Comparison of ENCODE assay signal across 8 cellular contexts in genomic region chr4:112910109-112910736, GRCh38.
DNase-seq lines count a peak whose midpoint lies in the region; ATAC-seq and TF ChIP-seq lines count a peak whose summit lies in the region.

No MANE protein-coding gene starts in this region.

- peak; percentile 11 for TF ChIP-seq CTCF in foreskin fibroblast (IDR thresholded peaks at IDR 0.05; ENCODE audit: low read depth, low read length)

- H3K27me3 Mint-ChIP-seq in T-helper 2 cell treated with Interferon-gamma antibody and Interleukin-4, amounts not matched to agents 5 μg/mL and 100 μg/mL, for 36 hours (ENCODE audit: low read depth): peaks cover 10% of the 10 kb centered on the region

- H3K4me3 Mint-ChIP-seq in T-helper 2 cell treated with Interferon-gamma antibody and Interleukin-4, amounts not matched to agents 5 μg/mL and 100 μg/mL, for 36 hours: no peak overlapping the region

- DNase-seq in NCI-H1092 (lab: John Stamatoyannopoulos, UW): peak; percentile 5
- DNase-seq in foreskin fibroblast: peak; percentile 42 to 80
- DNase-seq in skeletal muscle cell (ENCODE audit: low read depth): peak; percentile 51
- no peak for DNase-seq in T-helper 2 cell treated with Interferon-gamma antibody and Interleukin-4, amounts not matched to agents 5 μg/mL and 100 μg/mL, for 36 hours (ENCODE audit: low spot score)
- no peak for DNase-seq in activated CD8-positive, alpha-beta memory T cell treated with anti-CD3 and anti-CD28 coated beads, Interleukin-2, amount 50 U/mL, for 48 hours
- DNase-seq in H4 (ENCODE audit: low spot score): no peak

- H3K4me3 ChIP-seq in foreskin fibroblast (ENCODE audit: low read depth in 1 of 2, low read length in 2 of 2): peak overlapping the region; percentile 1 to 28
- H3K4me3 ChIP-seq in skeletal muscle cell (ENCODE audit: low read depth, low read length): peak overlapping the region; percentile 21

- no peak overlapping the region for H3K27ac Mint-ChIP-seq in T-helper 2 cell treated with Interferon-gamma antibody and Interleukin-4, amounts not matched to agents 5 μg/mL and 100 μg/mL, for 36 hours

- ATAC-seq in GM18505 (IDR thresholded peaks at IDR 0.05; ENCODE audit: unreplicated experiment): peak; percentile 76
- no peak for ATAC-seq in GM18873 (IDR thresholded peaks at IDR 0.05; ENCODE audit: low FRiP score, unreplicated experiment)

- H3K36me3 Mint-ChIP-seq in T-helper 2 cell treated with Interferon-gamma antibody and Interleukin-4, amounts not matched to agents 5 μg/mL and 100 μg/mL, for 36 hours (ENCODE audit: low read depth): no peaks in the 10 kb centered on the region

- no peak for TF ChIP-seq POLR2A in GM18505 (IDR thresholded peaks at IDR 0.05; ENCODE audit: borderline replicate concordance, extremely low read depth, insufficient read depth, insufficient read length)

- no peaks in the 10 kb centered on the region for H3K9me3 Mint-ChIP-seq in T-helper 2 cell treated with Interferon-gamma antibody and Interleukin-4, amounts not matched to agents 5 μg/mL and 100 μg/mL, for 36 hours

- peaks cover 3% of the 10 kb centered on the region for H3K4me1 Mint-ChIP-seq in T-helper 2 cell treated with Interferon-gamma antibody and Interleukin-4, amounts not matched to agents 5 μg/mL and 100 μg/mL, for 36 hours (ENCODE audit: low read depth)

Comparison
In these comparisons a context has a peak if more than half of its experiments do, and no peak if none do; other contexts are left out.
1. DNase-seq: peak in NCI-H1092 (single experiment), foreskin fibroblast (2 of 2) and skeletal muscle cell (single experiment); none in T-helper 2 cell treated with Interferon-gamma antibody and Interleukin-4, amounts not matched to agents 5 μg/mL and 100 μg/mL, for 36 hours (single experiment), activated CD8-positive, alpha-beta memory T cell treated with anti-CD3 and anti-CD28 coated beads, Interleukin-2, amount 50 U/mL, for 48 hours (single experiment) and H4 (single experiment).